Comparison of ENCODE assay signal across 10 cellular contexts in the genomic region with DNA sequence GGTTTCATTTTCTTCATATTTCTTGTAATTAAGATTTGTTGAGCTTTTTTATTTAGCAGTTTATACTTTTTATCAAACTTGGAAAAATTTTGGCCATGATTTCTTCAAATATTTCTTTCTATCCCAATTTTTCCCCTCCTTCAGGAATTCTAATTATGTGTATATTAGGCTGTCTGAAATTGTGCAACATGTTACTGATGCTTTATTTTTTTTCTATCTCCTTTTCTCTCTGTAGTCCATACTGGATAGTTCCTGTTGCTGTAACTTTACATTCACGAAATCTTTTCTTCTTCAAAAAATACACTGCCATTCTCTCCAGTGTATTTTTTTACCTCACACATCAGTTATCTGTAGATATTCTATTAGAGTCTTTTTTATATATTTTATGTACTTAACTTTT. TPM values are rescaled to one million over a fixed set of nuclear protein-coding genes. Genes with fewer than 3 reads are reported as not detected.
"Had no signal": no experiment of that assay in that cellular context is flagged by ENCODE, and none has a peak within 500 bp of the region (broad histone marks: within the 10 kb centered on the region; RNA-seq: fewer than 3 reads in every experiment).

No MANE protein-coding gene starts in this region.

- ATAC-seq: GM23338, HepG2, K562 had no signal

- H3K27ac ChIP-seq: HL-60 had no signal

- H3K9me3 Mint-ChIP-seq: GM23338, H9 had no signal

- H3K4me1 Mint-ChIP-seq: GM23338, H9 had no signal

- H3K4me3 Mint-ChIP-seq: GM23338, H9 had no signal

- FAIRE-seq: H54, HepG2, K562 had no signal

- H3K4me3 ChIP-seq: GM23338, K562 had no signal

- DNase-seq: H9, HCEC 1CT, KG1 had no signal

- H3K27ac Mint-ChIP-seq: GM23338, H9 had no signal

RNA-seq across cellular contexts. Expression of a gene that starts 30.8 kb away (rescaled TPM):
- total RNA-seq: GM23338, H1, H9, HepG2, HT1080, K562 had no signal
- polyA plus RNA-seq: GM23338, H1, K562 had no signal
